ENCODE assay signal across 8 cellular contexts in the genomic region with DNA sequence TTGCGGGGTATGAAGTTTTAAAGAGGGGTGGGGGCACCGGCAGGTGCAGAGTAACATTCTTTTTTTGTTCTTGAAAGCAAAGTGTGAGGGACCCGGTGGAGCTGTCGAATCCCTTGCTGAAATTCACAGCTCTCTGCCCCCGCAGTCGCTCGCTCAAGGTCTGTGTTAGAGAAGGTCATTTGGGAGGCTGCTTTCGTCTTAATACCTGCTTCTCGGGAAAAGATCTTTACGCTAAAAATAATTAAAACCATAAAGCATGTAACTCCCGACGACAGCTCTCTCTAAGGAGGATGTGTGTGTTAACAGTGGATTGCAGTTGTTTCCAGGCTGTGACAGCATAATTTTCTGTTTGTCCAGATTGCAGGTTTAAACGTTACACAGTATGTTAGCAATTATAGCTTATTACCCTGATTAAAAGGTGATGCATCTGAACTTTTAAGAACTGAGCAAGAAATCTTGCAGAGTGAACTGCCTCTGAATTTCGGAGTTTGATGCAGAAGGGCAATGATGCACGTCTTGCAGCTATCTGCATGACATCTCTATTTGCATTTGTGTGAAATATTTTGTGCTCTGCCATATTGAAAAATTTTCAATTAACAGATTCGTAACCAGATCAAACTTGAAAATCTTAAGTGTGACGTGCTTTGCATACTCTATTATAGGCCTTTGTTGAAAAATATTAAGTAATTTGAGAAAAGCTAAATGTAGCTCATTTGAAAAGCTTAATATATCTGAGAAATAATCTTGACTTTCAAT. TPM values are rescaled to one million over a fixed set of nuclear protein-coding genes. Genes with fewer than 3 reads are reported as not detected.
A peak's percentile ranks its signal among the peaks of the same experiment; 100 is the strongest.
DNase-seq lines count a peak whose midpoint lies in the region; ATAC-seq, FAIRE-seq and TF ChIP-seq lines count a peak whose summit lies in the region.

No MANE protein-coding gene starts in this region.

- H3K27me3 Mint-ChIP-seq in HFFc6 (ENCODE audit: insufficient read depth) (peaks cover 47% of the 10 kb centered on the region), naive B cell (peaks cover 40 to 52% (median 49%) of the 10 kb centered on the region in 3 donors)

- H3K4me1 ChIP-seq in BLaER1 = peaks cover 22% of the 10 kb centered on the region

- H3K9me3 ChIP-seq in BLaER1 = no peaks in the 10 kb centered on the region

- H3K9ac ChIP-seq in BLaER1 = no peak overlapping the region

- no peak overlapping the region for H3K27ac ChIP-seq in BLaER1

- no peak for DNase-seq in HFFc6
- DNase-seq in bronchial epithelial cell (ENCODE audit: low read depth) = no peak
- no peak for DNase-seq in naive B cell
- no peak for DNase-seq in ureter (ENCODE audit: low spot score)
- DNase-seq in GM12892 (ENCODE audit: insufficient read length) = no peak
- DNase-seq in GM19239 (ENCODE audit: insufficient read length, low spot score) = no peak
- no peak for DNase-seq in activated CD8-positive, alpha-beta memory T cell treated with anti-CD3 and anti-CD28 coated beads, Interleukin-2, amount 50 U/mL, for 48 hours

- no peaks in the 10 kb centered on the region for H3K36me3 Mint-ChIP-seq in HFFc6 (ENCODE audit: low read depth)
- H3K36me3 Mint-ChIP-seq in naive B cell = no peaks in the 10 kb centered on the region

- no peak for TF ChIP-seq POLR2A in GM12892 (IDR thresholded peaks at IDR 0.05; ENCODE audit: low read depth, low read length)

- H3K4me3 Mint-ChIP-seq in HFFc6 (peak overlapping the region; percentile 46), naive B cell (peak overlapping the region; percentile 23 to 82 (median 64))

- H3K4me3 ChIP-seq in BLaER1 = peak overlapping the region; percentile 31; the same call in 1 of the 2 replicates
- H3K4me3 ChIP-seq in bronchial epithelial cell (ENCODE audit: low read depth, low read length) = peak overlapping the region; percentile 50

- no peak for TF ChIP-seq CTCF in HFFc6 (IDR thresholded peaks at IDR 0.05)
- TF ChIP-seq CTCF in bronchial epithelial cell (IDR thresholded peaks at IDR 0.05; ENCODE audit: insufficient read depth, low read length, severe bottlenecking) = no peak

- FAIRE-seq in bronchial epithelial cell (lab: Jason Lieb, UNC) = no peak
- no peak for FAIRE-seq in GM12892 (lab: Jason Lieb, UNC)
- FAIRE-seq in GM19239 (lab: Jason Lieb, UNC) = no peak

- H3K27ac Mint-ChIP-seq in HFFc6 (no peak overlapping the region), naive B cell (no peak overlapping the region)

- no peak overlapping the region for H3K4me2 ChIP-seq in BLaER1

- H3K27me3 ChIP-seq in BLaER1 = peaks cover 41% of the 10 kb centered on the region
- H3K27me3 ChIP-seq in bronchial epithelial cell (ENCODE audit: control insufficient read depth, insufficient read depth, low read length) = peaks cover 3% of the 10 kb centered on the region

- H3K4me1 Mint-ChIP-seq in HFFc6 (ENCODE audit: low read depth) (peaks cover 10% of the 10 kb centered on the region; the same call in 1 of the 2 replicates), naive B cell (peaks cover 0 to 8% (median 6%) of the 10 kb centered on the region in 3 donors)

- H3K9me3 Mint-ChIP-seq in HFFc6 = no peaks in the 10 kb centered on the region
- H3K9me3 Mint-ChIP-seq in naive B cell = no peaks in the 10 kb centered on the region

- no peaks in the 10 kb centered on the region for H4K20me1 ChIP-seq in BLaER1

- ATAC-seq in naive B cell (ENCODE audit: low read depth in 2 of 2) = no peak

- no peaks in the 10 kb centered on the region for H3K36me3 ChIP-seq in BLaER1
- no peaks in the 10 kb centered on the region for H3K36me3 ChIP-seq in bronchial epithelial cell (ENCODE audit: control insufficient read depth, insufficient read depth, low read length)

RNA-seq across cellular contexts. Expression of a gene that starts 1.0 kb away (rescaled TPM):
- under 1 TPM; 0.14 to 0.37 (median 0.18) TPM for total RNA-seq in HFFc6 (2021; fragmentation: NEBNext Ultra II Directional; extraction: Animal tissue kit (Norgen Biotek cat#: 25700))
- 0.26 and 0.90 TPM in 2 replicates for total RNA-seq in bronchial epithelial cell
- under 1 TPM in 1 of 6 donors, not detected in 5; 0.07 TPM for polyA plus RNA-seq in naive B cell (ENCODE audit: low read depth in 6 of 6)
- total RNA-seq in ureter = 18.6 TPM
- polyA plus RNA-seq in GM12892 (2012; ENCODE audit: missing spikeins) = 0.25 TPM

Comparison
In these comparisons a context has a peak if more than half of its experiments do, and no peak if none do; other contexts are left out.
1. RNA of a gene that starts 1.0 kb away (total RNA-seq): 18.6 TPM in ureter (single experiment); 0.26 to 0.90 TPM in bronchial epithelial cell and 0.14 to 0.37 TPM in HFFc6; every median in the first group is over 10 times any median in the second.